ENCODE assay signal across 23 cellular contexts in the genomic region with DNA sequence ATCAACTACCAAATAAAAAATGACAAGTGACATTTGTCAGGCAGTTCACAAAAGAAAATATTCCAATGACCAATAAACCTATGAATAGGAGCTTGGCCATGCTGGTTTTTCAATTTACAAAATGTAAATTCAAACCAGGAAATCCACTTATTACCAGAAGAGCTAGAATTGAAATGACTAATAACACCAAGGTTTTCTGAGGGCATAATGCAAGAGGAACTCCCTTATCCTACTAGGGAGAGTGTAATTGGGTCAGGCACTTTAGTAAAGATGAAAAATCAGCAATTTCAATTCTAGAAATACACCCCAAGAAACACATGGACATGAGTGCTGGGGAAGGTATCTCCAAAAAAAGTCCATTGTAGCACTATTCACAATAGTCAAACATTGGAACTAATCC.
"Had no signal": no experiment of that assay in that cellular context is flagged by ENCODE, and none has a peak within 500 bp of the region (broad histone marks: within the 10 kb centered on the region; RNA-seq: fewer than 3 reads in every experiment).

No MANE protein-coding gene starts in this region.

- DNase-seq: activated CD4-positive, alpha-beta T cell treated with anti-CD3 and anti-CD28 coated beads for 36 hours; activated CD4-positive, alpha-beta T cell treated with anti-CD3 and anti-CD28 coated beads, Interleukin-2, amount 10 ng/mL, durations not matched to agents 7 days and 5 days; activated CD4-positive, alpha-beta T cell treated with anti-CD3 and anti-CD28 coated beads, Interleukin-2, amount 50 U/mL, for 4 hours; activated CD4-positive, CD25-positive, alpha-beta regulatory T cell; activated CD4-positive, CD25-positive, alpha-beta regulatory T cell treated with anti-CD3 and anti-CD28 coated beads, Interleukin-2, amount 50 U/mL, for 72 hours; activated CD8-positive, alpha-beta memory T cell treated with anti-CD3 and anti-CD28 coated beads for 24 hours; activated CD8-positive, alpha-beta T cell treated with anti-CD3 and anti-CD28 coated beads for 36 hours; activated effector memory CD4-positive, alpha-beta T cell treated with anti-CD3 and anti-CD28 coated beads, Interleukin-2, amount 50 U/mL, for 16 hours; activated naive CD4-positive, alpha-beta T cell treated with anti-CD3 and anti-CD28 coated beads for 36 hours; activated T-cell treated with anti-CD3 and anti-CD28 coated beads, Interleukin-2, amount 50 U/mL, for 4 hours; amniotic stem cell; anterior cingulate cortex; brain microvascular endothelial cell; caudate nucleus; cortex of kidney; dermis blood vessel endothelial cell; effector CD4-positive, alpha-beta T cell; effector memory CD8-positive, alpha-beta T cell; foreskin melanocyte; head of caudate nucleus; T-helper 2 cell had no signal

- H3K27ac Mint-ChIP-seq: activated CD4-positive, alpha-beta T cell treated with anti-CD3 and anti-CD28 coated beads for 36 hours; activated CD4-positive, alpha-beta T cell treated with anti-CD3 and anti-CD28 coated beads, Interleukin-2, amount 10 ng/mL, durations not matched to agents 7 days and 5 days; activated CD8-positive, alpha-beta T cell treated with anti-CD3 and anti-CD28 coated beads for 36 hours; activated naive CD4-positive, alpha-beta T cell treated with anti-CD3 and anti-CD28 coated beads for 36 hours; activated naive CD8-positive, alpha-beta T cell; activated T-helper 2 cell treated with anti-CD3 and anti-CD28 coated beads, Interferon-gamma antibody, Interleukin-2, Interleukin-4, amounts not matched to agents 10 μg/mL and 5 μg/mL and 100 μg/mL, durations not matched to agents 14 hours and 24 hours and 36 hours; effector memory CD8-positive, alpha-beta T cell had no signal

- H3K4me3 Mint-ChIP-seq: activated CD4-positive, alpha-beta T cell treated with anti-CD3 and anti-CD28 coated beads for 36 hours; activated CD4-positive, alpha-beta T cell treated with anti-CD3 and anti-CD28 coated beads, Interleukin-2, amount 10 ng/mL, durations not matched to agents 7 days and 5 days; activated CD8-positive, alpha-beta T cell treated with anti-CD3 and anti-CD28 coated beads for 36 hours; activated naive CD4-positive, alpha-beta T cell treated with anti-CD3 and anti-CD28 coated beads for 36 hours; activated naive CD8-positive, alpha-beta T cell; activated T-cell treated with anti-CD3 and anti-CD28 coated beads, Interleukin-2, amount 50 U/mL, for 4 hours; effector memory CD8-positive, alpha-beta T cell had no signal

- H3K27me3 Mint-ChIP-seq: activated CD4-positive, alpha-beta T cell treated with anti-CD3 and anti-CD28 coated beads for 36 hours; activated CD8-positive, alpha-beta T cell treated with anti-CD3 and anti-CD28 coated beads for 36 hours; activated naive CD8-positive, alpha-beta T cell; effector memory CD8-positive, alpha-beta T cell had no signal

- ATAC-seq: activated CD4-positive, alpha-beta T cell treated with anti-CD3 and anti-CD28 coated beads for 36 hours; activated CD8-positive, alpha-beta T cell treated with anti-CD3 and anti-CD28 coated beads for 36 hours; activated T-cell treated with anti-CD3 and anti-CD28 coated beads, Interleukin-2, amount 50 U/mL, for 4 hours; effector memory CD8-positive, alpha-beta T cell had no signal
